ENCODE assay signal across 1 cellular context in the genomic region with DNA sequence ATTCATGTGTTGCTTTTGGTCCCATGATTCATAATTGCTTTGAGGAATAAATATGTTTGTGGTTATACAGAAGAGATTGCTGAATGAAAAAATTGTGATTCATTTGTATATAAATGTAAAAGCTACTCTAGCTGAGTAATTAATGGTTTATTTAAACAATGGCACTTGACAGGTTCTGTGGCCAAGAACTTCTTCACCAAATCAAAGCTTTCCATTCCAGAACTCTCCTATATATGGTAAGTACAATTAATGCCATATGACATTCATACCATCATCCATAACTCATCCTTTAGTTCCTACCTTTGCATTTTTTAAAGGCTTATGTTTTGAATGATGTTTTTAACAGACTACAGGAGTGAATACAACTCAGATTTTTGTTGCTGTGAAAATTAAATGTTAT.
TF ChIP-seq lines count a peak whose summit lies in the region.

No MANE protein-coding gene starts in this region.

TF ChIP-seq in A549, 52 proteins besides CTCF, POLR2A, EP300 and RAD21 (continued from another document):
- TF ChIP-seq, protein P1, sequence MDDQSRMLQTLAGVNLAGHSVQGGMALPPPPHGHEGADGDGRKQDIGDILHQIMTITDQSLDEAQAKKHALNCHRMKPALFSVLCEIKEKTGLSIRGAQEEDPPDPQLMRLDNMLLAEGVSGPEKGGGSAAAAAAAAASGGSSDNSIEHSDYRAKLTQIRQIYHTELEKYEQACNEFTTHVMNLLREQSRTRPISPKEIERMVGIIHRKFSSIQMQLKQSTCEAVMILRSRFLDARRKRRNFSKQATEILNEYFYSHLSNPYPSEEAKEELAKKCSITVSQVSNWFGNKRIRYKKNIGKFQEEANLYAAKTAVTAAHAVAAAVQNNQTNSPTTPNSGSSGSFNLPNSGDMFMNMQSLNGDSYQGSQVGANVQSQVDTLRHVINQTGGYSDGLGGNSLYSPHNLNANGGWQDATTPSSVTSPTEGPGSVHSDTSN (IDR thresholded peaks at IDR 0.05) = no peak
- TF ChIP-seq HOXB5 (CRISPR knock-in tag; IDR thresholded peaks at IDR 0.05) = no peak
- no peak for TF ChIP-seq KDM5A (IDR thresholded peaks at IDR 0.05)
TF ChIP-seq in A549: peak in this region for 0.
